ENCODE assay signal across 14 cellular contexts in the genomic region with DNA sequence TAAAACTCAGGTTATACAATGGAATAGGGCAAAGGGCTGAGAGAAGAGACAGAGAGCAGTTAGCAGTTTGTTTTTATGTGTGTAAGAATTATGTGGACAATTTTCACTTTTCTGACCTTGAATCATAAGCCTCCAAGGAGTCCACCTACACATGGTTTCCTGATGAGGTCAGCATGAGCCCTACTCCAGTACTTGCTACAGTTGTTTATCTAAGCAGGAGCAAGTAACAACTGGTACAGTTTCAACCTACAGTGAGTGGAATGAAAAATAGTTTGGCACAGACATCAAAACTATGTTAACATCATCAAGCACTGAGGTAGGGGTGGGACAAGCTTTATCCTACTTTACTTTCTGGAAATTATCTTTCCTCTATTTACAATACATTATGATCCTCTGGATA.
DNase-seq lines count a peak whose midpoint lies in the region; ATAC-seq and TF ChIP-seq lines count a peak whose summit lies in the region.
"Had no signal": no experiment of that assay in that cellular context is flagged by ENCODE, and none has a peak within 500 bp of the region (broad histone marks: within the 10 kb centered on the region; RNA-seq: fewer than 3 reads in every experiment).

No MANE protein-coding gene starts in this region.

- H3K9me3 ChIP-seq in adipocyte (ENCODE audit: control insufficient read depth, low read length) (peaks cover 6% of the 10 kb centered on the region), smooth muscle cell (replicated peaks; ENCODE audit: low read depth) (no peaks in the 10 kb centered on the region)

- H3F3A ChIP-seq in smooth muscle cell (ENCODE audit: low read depth): no peaks in the 10 kb centered on the region

- POLR2A ChIA-PET in GM10248 (lab: Yijun Ruan, JAX): no interaction called here

- no peak overlapping the region for H2AFZ ChIP-seq in smooth muscle cell (ENCODE audit: low read depth)

- peak overlapping the region; percentile 15 for H3K4me2 ChIP-seq in smooth muscle cell

- CTCF ChIA-PET in GM10248 (lab: Yijun Ruan, JAX): no interaction called here

- no peaks in the 10 kb centered on the region for H3K27me3 ChIP-seq in adipocyte (replicated peaks; ENCODE audit: control insufficient read depth, insufficient read depth, low read length)
- H3K27me3 ChIP-seq in foreskin keratinocyte: no peaks in the 10 kb centered on the region
- no peaks in the 10 kb centered on the region for H3K27me3 ChIP-seq in smooth muscle cell (ENCODE audit: low read depth)
- H3K27me3 ChIP-seq: tibial artery had no signal

- H4K20me1 ChIP-seq in smooth muscle cell (ENCODE audit: low read depth): no peaks in the 10 kb centered on the region

- H3K79me2 ChIP-seq in smooth muscle cell (ENCODE audit: low read depth): no peaks in the 10 kb centered on the region

- H3K4me1 ChIP-seq in adipocyte (ENCODE audit: control insufficient read depth, insufficient read depth, low read length) (peaks cover 8% of the 10 kb centered on the region), foreskin keratinocyte (peaks cover 22% of the 10 kb centered on the region), smooth muscle cell (ENCODE audit: low read depth) (no peaks in the 10 kb centered on the region)

- H3K27ac Mint-ChIP-seq in CD14-positive monocyte: no peak overlapping the region
- H3K27ac Mint-ChIP-seq: activated naive CD8-positive, alpha-beta T cell treated with anti-CD3 and anti-CD28 coated beads for 36 hours had no signal

- no peak overlapping the region for H3K4me3 Mint-ChIP-seq in CD14-positive monocyte
- H3K4me3 Mint-ChIP-seq: activated naive CD8-positive, alpha-beta T cell treated with anti-CD3 and anti-CD28 coated beads for 36 hours had no signal

- DNase-seq in DMS53 (lab: John Stamatoyannopoulos, UW) (peak; percentile 61), DMS53 treated with DMSO at 0.1 percent for 48 hours (lab: John Stamatoyannopoulos, UW; ENCODE audit: unreplicated experiment) (no peak), adipocyte (ENCODE audit: low read depth) (peak; percentile 28), foreskin keratinocyte (peak; percentile 90 to 95), smooth muscle cell (lab: John Stamatoyannopoulos, UW; ENCODE audit: unreplicated experiment) (no peak), GM13976 (ENCODE audit: low spot score) (no peak), GM10248 (ENCODE audit: extremely low spot score) (no peak), CD14-positive monocyte (ENCODE audit: low spot score) (no peak)
- DNase-seq: activated naive CD8-positive, alpha-beta T cell treated with anti-CD3 and anti-CD28 coated beads for 36 hours; head of caudate nucleus; occipital lobe; Right ventricle myocardium superior; tibial artery had no signal

- no peak overlapping the region for H3K9ac ChIP-seq in adipocyte (ENCODE audit: low read length)
- no peak overlapping the region for H3K9ac ChIP-seq in smooth muscle cell (ENCODE audit: low read depth)

- no peaks in the 10 kb centered on the region for H3K4me1 Mint-ChIP-seq in CD14-positive monocyte
- H3K4me1 Mint-ChIP-seq: activated naive CD8-positive, alpha-beta T cell treated with anti-CD3 and anti-CD28 coated beads for 36 hours had no signal

- TF ChIP-seq CTCF in foreskin keratinocyte (conservative IDR thresholded peaks at IDR 0.05) (peak; percentile 59), smooth muscle cell (IDR thresholded peaks at IDR 0.05; ENCODE audit: borderline replicate concordance, insufficient read depth, poor library complexity, severe bottlenecking) (no peak), GM13976 (IDR thresholded peaks at IDR 0.05; ENCODE audit: borderline replicate concordance, control extremely low read depth, extremely low read depth, insufficient read depth, missing control alignments) (no peak), GM10248 (IDR thresholded peaks at IDR 0.05; ENCODE audit: control extremely low read depth, extremely low read depth, low read depth, missing control alignments) (no peak), CD14-positive monocyte (IDR thresholded peaks at IDR 0.05) (no peak)

- ATAC-seq in foreskin keratinocyte: peak; percentile 99
- ATAC-seq: GM12878 had no signal

- H3K9me3 Mint-ChIP-seq in CD14-positive monocyte: peaks cover 4 to 22% (median 7%) of the 10 kb centered on the region in 7 donors

- no peak overlapping the region for H3K4me3 ChIP-seq in adipocyte (ENCODE audit: low read length)
- H3K4me3 ChIP-seq in smooth muscle cell: no peak overlapping the region
- H3K4me3 ChIP-seq: GM12878, tibial artery had no signal

- no peaks in the 10 kb centered on the region for H3K36me3 Mint-ChIP-seq in CD14-positive monocyte
- H3K36me3 Mint-ChIP-seq: activated naive CD8-positive, alpha-beta T cell treated with anti-CD3 and anti-CD28 coated beads for 36 hours had no signal

- H3K27ac ChIP-seq in foreskin keratinocyte (peak overlapping the region; percentile 63), smooth muscle cell (ENCODE audit: low read depth) (peak overlapping the region; percentile 29)
- H3K27ac ChIP-seq: tibial artery had no signal

- H3K27me3 Mint-ChIP-seq in CD14-positive monocyte (ENCODE audit: low read depth in 3 of 3): peaks cover 0 to 2% (median 0%) of the 10 kb centered on the region in 3 donors
- H3K27me3 Mint-ChIP-seq: activated naive CD8-positive, alpha-beta T cell treated with anti-CD3 and anti-CD28 coated beads for 36 hours had no signal

- intact Hi-C loops in CD14-positive monocyte (cut with micrococcal nuclease): no loop called here

- no peaks in the 10 kb centered on the region for H3K36me3 ChIP-seq in adipocyte (ENCODE audit: control insufficient read depth, insufficient read depth, low read length, severe bottlenecking)
- no peaks in the 10 kb centered on the region for H3K36me3 ChIP-seq in smooth muscle cell (ENCODE audit: low read depth)
- H3K36me3 ChIP-seq: tibial artery had no signal

- in situ Hi-C loops in GM13976 (cut with MboI; ENCODE audit: low sequenced_read_pairs, unreplicated experiment): no loop called here

Comparison
In these comparisons a context has a peak if more than half of its experiments do, and no peak if none do; other contexts are left out.
1. DNase-seq: peak in DMS53 (single experiment), adipocyte (single experiment) and foreskin keratinocyte (2 of 2); none in DMS53 treated with DMSO at 0.1 percent for 48 hours (single experiment), smooth muscle cell (single experiment), GM13976 (single experiment), GM10248 (single experiment) and CD14-positive monocyte (single experiment).